ENCODE assay signal across 19 cellular contexts in genomic region chr5:69129413-69129812, GRCh38. TPM values are rescaled to one million over a fixed set of nuclear protein-coding genes. Genes with fewer than 3 reads are reported as not detected.
A peak's percentile ranks its signal among the peaks of the same experiment; 100 is the strongest.
DNase-seq lines count a peak whose midpoint lies in the region; ATAC-seq and TF ChIP-seq lines count a peak whose summit lies in the region.
"Had no signal": no experiment of that assay in that cellular context is flagged by ENCODE, and none has a peak within 500 bp of the region (broad histone marks: within the 10 kb centered on the region; RNA-seq: fewer than 3 reads in every experiment).

No MANE protein-coding gene starts in this region.

- H2AFZ ChIP-seq in PC-3 (ENCODE audit: low read length) (no peak overlapping the region), trophoblast cell (ENCODE audit: insufficient read depth, low read length, poor library complexity) (no peak overlapping the region)
- H2AFZ ChIP-seq: hepatocyte had no signal

- H4K8ac ChIP-seq in trophoblast cell (ENCODE audit: low read depth, low read length): no peak overlapping the region

- no peak overlapping the region for H3K23ac ChIP-seq in trophoblast cell (ENCODE audit: low read length)

- no peak overlapping the region for H3K9ac ChIP-seq in PC-3 (ENCODE audit: low read length)
- no peak overlapping the region for H3K9ac ChIP-seq in trophoblast cell (ENCODE audit: low read length)

- H3K4me3 ChIP-seq in DOHH2 (ENCODE audit: low read length) (peak overlapping the region; percentile 0; the same call in 1 of the 2 replicates), PC-3 (ENCODE audit: low read length) (no peak overlapping the region), epithelial cell of proximal tubule (ENCODE audit: low read depth, low read length) (no peak overlapping the region), trophoblast cell (ENCODE audit: low read depth, low read length) (no peak overlapping the region)
- H3K4me3 ChIP-seq: GM12878, hepatocyte had no signal

- no peak overlapping the region for H4K91ac ChIP-seq in trophoblast cell (ENCODE audit: low read depth, low read length)

- H3K4me1 ChIP-seq in DOHH2 (ENCODE audit: control insufficient read depth, low read length) (peaks cover 52% of the 10 kb centered on the region), PC-3 (ENCODE audit: insufficient read depth, low read length) (peaks cover 7% of the 10 kb centered on the region; the same call in 1 of the 2 replicates), trophoblast cell (ENCODE audit: control insufficient read depth in 1 of 2, insufficient read depth in 2 of 2, low read length in 2 of 2) (no peaks in the 10 kb centered on the region)

- no peaks in the 10 kb centered on the region for H3K9me3 ChIP-seq in DOHH2 (ENCODE audit: control insufficient read depth, insufficient read depth, low read length)
- H3K9me3 ChIP-seq in PC-3 (ENCODE audit: low read length): no peaks in the 10 kb centered on the region
- no peaks in the 10 kb centered on the region for H3K9me3 ChIP-seq in trophoblast cell (ENCODE audit: insufficient read depth, low read depth, low read length)

- no peaks in the 10 kb centered on the region for H4K20me1 ChIP-seq in DOHH2 (ENCODE audit: control insufficient read depth, insufficient read depth, low read depth, low read length)
- no peaks in the 10 kb centered on the region for H4K20me1 ChIP-seq in PC-3 (ENCODE audit: low read length)

- peak overlapping the region; percentile 67 for H3K27ac ChIP-seq in DOHH2 (ENCODE audit: low read depth, low read length)
- no peak overlapping the region for H3K27ac ChIP-seq in PC-3 (ENCODE audit: low read length)
- no peak overlapping the region for H3K27ac ChIP-seq in trophoblast cell (ENCODE audit: low read depth, low read length)
- H3K27ac ChIP-seq: hepatocyte had no signal

- no peak overlapping the region for H3K4ac ChIP-seq in trophoblast cell (ENCODE audit: low read depth, low read length)

- H2AK5ac ChIP-seq in trophoblast cell (ENCODE audit: low read length): no peak overlapping the region

- no peak overlapping the region for H3K14ac ChIP-seq in trophoblast cell (ENCODE audit: low read length)

- ATAC-seq in PC-3 (peak; percentile 59), GM18861 (IDR thresholded peaks at IDR 0.05; ENCODE audit: unreplicated experiment) (no peak), GM18907 (IDR thresholded peaks at IDR 0.05; ENCODE audit: unreplicated experiment) (no peak)
- ATAC-seq: effector memory CD8-positive, alpha-beta T cell; GM12878; left ventricle myocardium superior; natural killer cell treated with Interleukin-12 subunit alpha and Interleukin-12 subunit beta and Interleukin-15 and Interleukin-18, amount 100 ng/mL, for 72 hours had no signal

- CTCF ChIA-PET in PC-3 (lab: Charles Lee): no interaction called here

- H3K79me1 ChIP-seq in trophoblast cell (ENCODE audit: low read length): no peaks in the 10 kb centered on the region

- H2BK5ac ChIP-seq in trophoblast cell (ENCODE audit: low read depth, low read length, poor library complexity): no peak overlapping the region

- no peak overlapping the region for H2BK12ac ChIP-seq in trophoblast cell (ENCODE audit: low read length)

- BruUV-seq in PC-3 (replicated peaks; lab: Mats Ljungman, UMichigan): no TSS peak

- intact Hi-C loops in PC-3 (cut with micrococcal nuclease): loop anchor here (10.0 kb wide), 1 partner anchor 55 kb away; the partner anchor contains the start of gene CENPH

- POLR2A ChIA-PET in PC-3 (lab: Charles Lee; ENCODE audit: unreplicated experiment): no interaction called here

- no peak overlapping the region for H4K12ac ChIP-seq in trophoblast cell (ENCODE audit: low read depth, low read length)

- peaks cover 65% of the 10 kb centered on the region for H3K36me3 ChIP-seq in DOHH2 (ENCODE audit: control insufficient read depth, low read length)
- peaks cover 8% of the 10 kb centered on the region for H3K36me3 ChIP-seq in PC-3 (ENCODE audit: low read depth, low read length)
- H3K36me3 ChIP-seq in trophoblast cell (ENCODE audit: control insufficient read depth in 1 of 2, insufficient read depth in 2 of 2, low read length in 2 of 2): peaks cover 16 to 20% of the 10 kb centered on the region in 2 experiments

- H3K79me2 ChIP-seq in DOHH2 (ENCODE audit: control insufficient read depth, low read length): peaks cover 5% of the 10 kb centered on the region; the same call in 1 of the 2 replicates
- no peaks in the 10 kb centered on the region for H3K79me2 ChIP-seq in PC-3 (ENCODE audit: low read length)
- no peaks in the 10 kb centered on the region for H3K79me2 ChIP-seq in trophoblast cell (ENCODE audit: control insufficient read depth, insufficient read depth, low read length, poor library complexity)
- H3K79me2 ChIP-seq: hepatocyte had no signal

- no peaks in the 10 kb centered on the region for H3K9me2 ChIP-seq in DOHH2 (replicated peaks; ENCODE audit: control insufficient read depth, low read length)
- no peaks in the 10 kb centered on the region for H3K9me2 ChIP-seq in PC-3 (replicated peaks; ENCODE audit: low read length)

- H3K4me2 ChIP-seq in DOHH2 (ENCODE audit: low read length): peak overlapping the region; percentile 59
- no peak overlapping the region for H3K4me2 ChIP-seq in PC-3 (ENCODE audit: low read length)
- H3K4me2 ChIP-seq in trophoblast cell (ENCODE audit: low read length): no peak overlapping the region
- H3K4me2 ChIP-seq: hepatocyte had no signal

- DNase-seq in PC-3: peak; percentile 64
- DNase-seq in epithelial cell of proximal tubule (ENCODE audit: low read depth): peak; percentile 25
- DNase-seq in trophoblast cell: peak; percentile 10 to 86
- DNase-seq in T-helper 2 cell: no peak
- DNase-seq: activated CD4-positive, alpha-beta T cell treated with anti-CD3 and anti-CD28 coated beads, Interleukin-2, amount 50 U/mL, for 1 hour; aorta; effector memory CD8-positive, alpha-beta T cell; KG1; left ventricle myocardium superior; NCI-H1694 treated with DMSO at 0.1 percent for 48 hours; NCI-H526 treated with DMSO at 0.1 percent for 48 hours; stimulated activated CD4-positive, alpha-beta T cell treated with anti-CD3 and anti-CD28 coated beads, Interleukin-4, amount 100 ng/mL, for 4 hours; T-helper 9 cell had no signal

- H3K18ac ChIP-seq in trophoblast cell (ENCODE audit: low read length): no peak overlapping the region

- H2BK120ac ChIP-seq in trophoblast cell (ENCODE audit: insufficient read depth, low read length, poor library complexity): no peak overlapping the region

- H3K27me3 ChIP-seq in DOHH2 (ENCODE audit: control insufficient read depth, low read length) (no peaks in the 10 kb centered on the region), PC-3 (ENCODE audit: low read length) (no peaks in the 10 kb centered on the region), trophoblast cell (ENCODE audit: insufficient read depth, low read length) (no peaks in the 10 kb centered on the region)
- H3K27me3 ChIP-seq: hepatocyte had no signal

- no peak for TF ChIP-seq CTCF in DOHH2 (IDR thresholded peaks at IDR 0.05; ENCODE audit: low read depth, low read length, poor library complexity, severe bottlenecking)
- TF ChIP-seq CTCF in PC-3 (conservative IDR thresholded peaks at IDR 0.05; ENCODE audit: low read depth, low read length): no peak
- no peak for TF ChIP-seq CTCF in epithelial cell of proximal tubule (conservative IDR thresholded peaks at IDR 0.05; ENCODE audit: low read depth, low read length)

- peaks cover 29% of the 10 kb centered on the region for H3F3A ChIP-seq in DOHH2 (ENCODE audit: control insufficient read depth, insufficient read depth)
- no peaks in the 10 kb centered on the region for H3F3A ChIP-seq in PC-3 (ENCODE audit: low read length, unreplicated experiment)

RNA-seq across cellular contexts. Expression of gene SLC30A5, which starts 35.6 kb away (rescaled TPM):
- total RNA-seq in PC-3 (2014; rRNA removed) (54.7 and 55.3 TPM in 2 replicates), epithelial cell of proximal tubule (31.2 and 53.5 TPM in 2 replicates)
- 47.1 and 54.6 TPM in 2 replicates for polyA plus RNA-seq in trophoblast cell (2013)

RNA-seq across cellular contexts. Expression of gene CCNB1, which starts 37.5 kb away (rescaled TPM):
- total RNA-seq in PC-3 (2014; rRNA removed) (134 and 185 TPM in 2 replicates), epithelial cell of proximal tubule (243 and 380 TPM in 2 replicates)
- 197 and 203 TPM in 2 replicates for polyA plus RNA-seq in trophoblast cell (2013)

RNA-seq across cellular contexts. Expression of gene CENPH, which starts 60.0 kb away (rescaled TPM):
- total RNA-seq in PC-3 (2014; rRNA removed) (22.1 and 27.8 TPM in 2 replicates), epithelial cell of proximal tubule (41.7 and 44.3 TPM in 2 replicates)
- 23.9 and 25.7 TPM in 2 replicates for polyA plus RNA-seq in trophoblast cell (2013)

Comparison
In these comparisons a context has a peak if more than half of its experiments do, and no peak if none do; other contexts are left out.
1. DNase-seq: peak in PC-3 (single experiment), epithelial cell of proximal tubule (single experiment) and trophoblast cell (2 of 2); none in T-helper 2 cell (0 of 5).